ENCODE assay signal across 18 cellular contexts in genomic region chr4:4595252-4595651, GRCh38. TPM values are rescaled to one million over a fixed set of nuclear protein-coding genes. Genes with fewer than 3 reads are reported as not detected.
DNase-seq lines count a peak whose midpoint lies in the region; TF ChIP-seq lines count a peak whose summit lies in the region.
"Had no signal": no experiment of that assay in that cellular context is flagged by ENCODE, and none has a peak within 500 bp of the region (broad histone marks: within the 10 kb centered on the region; RNA-seq: fewer than 3 reads in every experiment).

No MANE protein-coding gene starts in this region.

- peak; percentile 47 for TF ChIP-seq CTCF in GM12873 (IDR thresholded peaks at IDR 0.05; ENCODE audit: insufficient read depth, low read depth, low read length, missing control alignments)
- TF ChIP-seq CTCF in PC-9 (conservative IDR thresholded peaks at IDR 0.05), result peak; percentile 26; the same call in 1 of the 2 replicates
- TF ChIP-seq CTCF in fibroblast of pulmonary artery (IDR thresholded peaks at IDR 0.05; ENCODE audit: low read length, missing control alignments), result peak; percentile 21

- H4K20me1 ChIP-seq in PC-9 (ENCODE audit: insufficient read depth), result no peaks in the 10 kb centered on the region

- H3K79me2 ChIP-seq in PC-9 (ENCODE audit: low read depth), result no peaks in the 10 kb centered on the region

- H3K4me1 ChIP-seq in PC-9 (replicated peaks; ENCODE audit: insufficient read depth), result no peaks in the 10 kb centered on the region
- H3K4me1 ChIP-seq: uterus had no signal

- DNase-seq in CMK (ENCODE audit: low read depth) (peak; percentile 8), PC-9 (no peak), fibroblast of pulmonary artery (ENCODE audit: low read depth) (no peak), NCI-H526 (lab: John Stamatoyannopoulos, UW) (no peak), KBM-7 (no peak), ACHN (no peak)
- DNase-seq: activated CD4-positive, alpha-beta T cell treated with anti-CD3 and anti-CD28 coated beads, Interleukin-2, amount 50 U/mL, for 1 hour; Calu3; dermis blood vessel endothelial cell; foreskin fibroblast; H7; right cardiac atrium; stimulated activated naive CD4-positive, alpha-beta T cell; T-helper 17 cell; uterus had no signal

- no peaks in the 10 kb centered on the region for H3K27me3 ChIP-seq in PC-9 (ENCODE audit: insufficient read depth, low read depth)
- H3K27me3 ChIP-seq: uterus had no signal

- POLR2A ChIA-PET in PC-9 (lab: Charles Lee; ENCODE audit: unreplicated experiment), result interaction anchor here (0.7 kb wide), 1 partner anchor 40 kb away, joined by 4 read pairs; no protein-coding TSS in a partner anchor

- BruUV-seq in PC-9 (replicated peaks; lab: Mats Ljungman, UMichigan), result no TSS peak

- CTCF ChIA-PET in PC-9 (lab: Charles Lee), result no interaction called here

- in situ Hi-C loops in KBM-7 (cut with MboI; ENCODE audit: low pct_unique_long_range_greater_than_20kb, low sequenced_read_pairs) (no loop called here), ACHN (cut with HindIII; ENCODE audit: low pct_ligation_motif_present, low pct_unique_long_range_greater_than_20kb, low sequenced_read_pairs) (no loop called here)

- intact Hi-C loops in PC-9 (cut with micrococcal nuclease; ENCODE audit: unreplicated experiment), result no loop called here

- no peak overlapping the region for H2AFZ ChIP-seq in PC-9

- H3K4me2 ChIP-seq in PC-9, result no peak overlapping the region

- no peaks in the 10 kb centered on the region for H3K9me2 ChIP-seq in PC-9 (ENCODE audit: insufficient read depth)

- H3K9me3 ChIP-seq in PC-9 (ENCODE audit: insufficient read depth, low read depth), result no peaks in the 10 kb centered on the region
- H3K9me3 ChIP-seq: uterus had no signal

- no peak overlapping the region for H3K27ac ChIP-seq in PC-9
- H3K27ac ChIP-seq: HL-60, uterus had no signal

- no peaks in the 10 kb centered on the region for H3F3A ChIP-seq in PC-9 (ENCODE audit: insufficient read depth, low read depth)

- H3K36me3 ChIP-seq in PC-9 (ENCODE audit: low read depth), result no peaks in the 10 kb centered on the region
- H3K36me3 ChIP-seq: uterus had no signal

- no peak overlapping the region for H3K4me3 ChIP-seq in PC-9
- no peak overlapping the region for H3K4me3 ChIP-seq in fibroblast of pulmonary artery (replicated peaks; ENCODE audit: low read depth, low read length)
- H3K4me3 ChIP-seq: lung, uterus had no signal

RNA-seq across cellular contexts. Expression of gene STX18, which starts 53.4 kb away (rescaled TPM):
- 25.3 and 30.5 TPM in 2 replicates for total RNA-seq in PC-9 (2021)
